28 cellular contexts compared by ENCODE assay signal in the genomic region with DNA sequence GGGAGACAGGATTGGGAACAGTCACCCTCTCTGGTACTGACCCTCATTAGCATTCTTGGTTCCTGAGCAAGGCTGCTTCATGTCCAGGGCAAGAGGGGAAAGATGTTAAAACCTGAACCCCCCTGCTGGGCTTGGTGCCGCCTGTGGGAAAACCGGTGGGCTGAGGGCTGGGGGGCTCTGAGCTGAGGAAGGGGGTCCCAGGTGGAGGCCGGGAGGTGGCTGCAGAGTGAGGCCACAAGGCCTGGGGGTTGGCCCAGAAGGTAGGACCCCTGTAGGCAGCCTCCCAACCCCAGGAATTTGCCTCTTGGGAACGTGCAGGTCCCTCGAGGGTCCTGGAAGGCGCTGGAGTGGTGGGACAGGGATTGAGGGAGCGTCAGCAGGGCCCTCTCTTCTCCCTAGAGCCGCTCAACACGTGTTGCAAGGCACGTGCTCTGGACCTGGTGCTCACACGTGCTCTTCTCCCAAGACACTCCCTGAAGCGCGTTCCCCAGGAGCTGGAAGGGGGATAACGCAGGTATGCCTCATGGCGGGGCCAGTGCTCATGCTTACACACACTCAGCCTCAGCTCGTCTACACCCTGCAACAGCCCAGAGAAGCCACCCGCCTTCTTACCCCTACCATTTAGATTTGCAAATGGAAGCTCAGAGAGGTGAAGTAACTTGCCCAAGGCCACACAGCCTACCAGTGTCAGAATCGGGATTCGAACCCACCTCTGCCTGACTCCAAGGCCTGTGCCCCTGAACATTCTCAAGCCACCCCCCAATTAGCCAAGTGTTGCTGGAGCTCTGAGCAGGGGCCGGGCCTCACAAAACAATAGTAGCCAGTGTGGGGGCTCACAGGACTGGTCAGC.
DNase-seq lines count a peak whose midpoint lies in the region; ATAC-seq, FAIRE-seq and TF ChIP-seq lines count a peak whose summit lies in the region.
"Had no signal": no experiment of that assay in that cellular context is flagged by ENCODE, and none has a peak within 500 bp of the region (broad histone marks: within the 10 kb centered on the region; RNA-seq: fewer than 3 reads in every experiment).

No MANE protein-coding gene starts in this region.

- no peaks in the 10 kb centered on the region for H4K20me1 ChIP-seq in BLaER1
- H4K20me1 ChIP-seq in mammary epithelial cell (ENCODE audit: insufficient read depth, low read length), result no peaks in the 10 kb centered on the region

- in situ Hi-C loops in mammary epithelial cell (cut with MboI; ENCODE audit: low sequenced_read_pairs in 2 of 2), result no loop called here

- H3K4me2 ChIP-seq in BLaER1, result peak overlapping the region; percentile 70
- H3K4me2 ChIP-seq in mammary epithelial cell (ENCODE audit: insufficient read depth, low read depth, low read length), result no peak overlapping the region

- H3K9ac ChIP-seq in BLaER1 (no peak overlapping the region), mammary epithelial cell (ENCODE audit: insufficient read depth, low read length) (no peak overlapping the region)

- H3K4me1 ChIP-seq in BLaER1, result peaks cover 53% of the 10 kb centered on the region
- H3K4me1 ChIP-seq in mammary epithelial cell (ENCODE audit: insufficient read depth, low read length), result peaks cover 22% of the 10 kb centered on the region
- peaks cover 19% of the 10 kb centered on the region for H3K4me1 ChIP-seq in lower lobe of right lung
- H3K4me1 ChIP-seq in spleen, result peaks cover 19 to 47% (median 29%) of the 10 kb centered on the region in 6 donors
- peaks cover 0 to 4% of the 10 kb centered on the region in 2 donors for H3K4me1 ChIP-seq in small intestine (ENCODE audit: control insufficient read depth in 2 of 2, insufficient read depth in 1 of 2, low read depth in 1 of 2, low read length in 1 of 2)
- H3K4me1 ChIP-seq: Caco-2, colonic mucosa had no signal

- TF ChIP-seq POLR2A in spleen (IDR thresholded peaks at IDR 0.05), result no peak

- FAIRE-seq in small intestine (lab: Jason Lieb, UNC), result no peak

- H3K4me3 ChIP-seq in BLaER1, result no peak overlapping the region
- H3K4me3 ChIP-seq in mammary epithelial cell (replicated peaks in 1 of 3; ENCODE audit: insufficient read depth in 1 of 3, low read depth in 2 of 3, low read length in 3 of 3), result no peak overlapping the region
- no peak overlapping the region for H3K4me3 ChIP-seq in lower lobe of right lung
- H3K4me3 ChIP-seq in spleen, result no peak overlapping the region
- no peak overlapping the region for H3K4me3 ChIP-seq in small intestine (ENCODE audit: low read depth in 1 of 2, low read length in 2 of 2)
- H3K4me3 ChIP-seq: adrenal gland; BLaER1 treated with 17β-estradiol and CSF1 and Interleukin-3, amounts not matched to agents 10 nM and 100 nM; colonic mucosa had no signal

- 95% methylated on average over 19 of the region's 20 CpGs for WGBS in mammary epithelial cell (ENCODE audit: low coverage, missing lambda C conversion rate)
- WGBS in spleen, 5 donors, result 93 to 96% (median 95%) methylated on average over 19 to 20 of the region's 20 CpGs
- 91 to 93% (median 93%) methylated on average over 17 to 20 of the region's 20 CpGs for WGBS in small intestine, 3 donors

- dilution Hi-C loops in mammary epithelial cell (cut with HindIII; ENCODE audit: low sequenced_read_pairs), result no loop called here

- H3K27ac ChIP-seq in BLaER1, result no peak overlapping the region
- no peak overlapping the region for H3K27ac ChIP-seq in mammary epithelial cell (ENCODE audit: insufficient read depth, low read depth, low read length)
- H3K27ac ChIP-seq in lower lobe of right lung, result no peak overlapping the region
- H3K27ac ChIP-seq in spleen, result no peak overlapping the region
- H3K27ac ChIP-seq in small intestine (ENCODE audit: low read depth in 1 of 2, low read length in 1 of 2), result no peak overlapping the region
- H3K27ac ChIP-seq: BLaER1 treated with 17β-estradiol and CSF1 and Interleukin-3, amounts not matched to agents 10 nM and 100 nM; colonic mucosa; WERI-Rb-1 had no signal

- peaks cover 4% of the 10 kb centered on the region for H3K27me3 Mint-ChIP-seq in T-helper 2 cell treated with Interferon-gamma antibody and Interleukin-4, amounts not matched to agents 5 μg/mL and 100 μg/mL, for 36 hours (ENCODE audit: low read depth)
- H3K27me3 Mint-ChIP-seq: activated CD4-positive, alpha-beta T cell treated with anti-CD3 and anti-CD28 coated beads, Interleukin-2, amount 10 ng/mL, durations not matched to agents 7 days and 5 days; effector memory CD8-positive, alpha-beta T cell had no signal

- no peaks in the 10 kb centered on the region for H3K36me3 Mint-ChIP-seq in T-helper 2 cell treated with Interferon-gamma antibody and Interleukin-4, amounts not matched to agents 5 μg/mL and 100 μg/mL, for 36 hours (ENCODE audit: low read depth)
- H3K36me3 Mint-ChIP-seq: immature natural killer cell had no signal

- intact Hi-C loops in mammary epithelial cell (cut with micrococcal nuclease) (loop anchor here (5.0 kb wide), 1 partner anchor 109 kb away; a partner anchor contains a TSS), lower lobe of right lung (cut with DNase I) (no loop called here), spleen (cut with DNase I; ENCODE audit: low total_unique reads) (no loop called here), left colon (cut with DNase I, micrococcal nuclease) (no loop called here)

- no peaks in the 10 kb centered on the region for H3K9me3 Mint-ChIP-seq in T-helper 2 cell treated with Interferon-gamma antibody and Interleukin-4, amounts not matched to agents 5 μg/mL and 100 μg/mL, for 36 hours
- H3K9me3 Mint-ChIP-seq: activated CD4-positive, alpha-beta T cell treated with anti-CD3 and anti-CD28 coated beads, Interleukin-2, amount 10 ng/mL, durations not matched to agents 7 days and 5 days; effector memory CD8-positive, alpha-beta T cell; immature natural killer cell; neural crest cell had no signal

- BruUV-seq in mammary epithelial cell (replicated peaks; lab: Mats Ljungman, UMichigan), result no TSS peak

- DNase-seq in mammary epithelial cell, result no peak
- DNase-seq in lower lobe of right lung, result peak; percentile 41
- peak; percentile 70 for DNase-seq in spleen
- no peak for DNase-seq in T-helper 2 cell treated with Interferon-gamma antibody and Interleukin-4, amounts not matched to agents 5 μg/mL and 100 μg/mL, for 36 hours (ENCODE audit: low spot score)
- DNase-seq in left colon, result no peak
- DNase-seq in DMS114 treated with DMSO at 0.1 percent for 48 hours (lab: John Stamatoyannopoulos, UW; ENCODE audit: unreplicated experiment), result no peak
- no peak for DNase-seq in small intestine
- DNase-seq: ACHN; activated CD4-positive, alpha-beta T cell treated with anti-CD3 and anti-CD28 coated beads, Interleukin-2, amount 10 ng/mL, durations not matched to agents 7 days and 5 days; activated naive CD4-positive, alpha-beta T cell; activated T-cell treated with anti-CD3 and anti-CD28 coated beads, Interleukin-2, amount 50 U/mL, for 48 hours; Caco-2; colonic mucosa; effector memory CD8-positive, alpha-beta T cell; foreskin melanocyte; HCEC 1CT; immature natural killer cell; NCI-H1092 treated with DMSO at 0.1 percent for 48 hours; NCI-H1930; NCI-H748 treated with DMSO at 0.1 percent for 48 hours; stimulated activated CD4-positive, alpha-beta T cell treated with anti-CD3 and anti-CD28 coated beads, Interleukin-12 subunit alpha, Interleukin-12 subunit beta, amount 100 ng/mL, for 4 hours; stimulated activated naive CD4-positive, alpha-beta T cell treated with Interleukin-2 at 50 U/mL for 16 hours; trophoblast cell; WERI-Rb-1 had no signal

- ATAC-seq in lower lobe of right lung (no peak), left colon (no peak)
- ATAC-seq: effector memory CD8-positive, alpha-beta T cell had no signal

- no peaks in the 10 kb centered on the region for H3K27me3 ChIP-seq in BLaER1
- no peaks in the 10 kb centered on the region for H3K27me3 ChIP-seq in mammary epithelial cell (ENCODE audit: insufficient read depth, low read length)
- no peaks in the 10 kb centered on the region for H3K27me3 ChIP-seq in lower lobe of right lung (ENCODE audit: low read depth)
- H3K27me3 ChIP-seq in spleen (replicated peaks in 1 of 7), result no peaks in the 10 kb centered on the region
- H3K27me3 ChIP-seq in small intestine (ENCODE audit: control insufficient read depth in 2 of 2, insufficient read depth in 2 of 2, low read length in 2 of 2), result no peaks in the 10 kb centered on the region
- H3K27me3 ChIP-seq: adrenal gland, colonic mucosa had no signal

- H2AFZ ChIP-seq in mammary epithelial cell (ENCODE audit: low read depth, low read length), result peak overlapping the region; percentile 91

- H3K4me1 Mint-ChIP-seq in T-helper 2 cell treated with Interferon-gamma antibody and Interleukin-4, amounts not matched to agents 5 μg/mL and 100 μg/mL, for 36 hours (ENCODE audit: low read depth), result peaks cover 3% of the 10 kb centered on the region

- H3K36me3 ChIP-seq in BLaER1 (no peaks in the 10 kb centered on the region), mammary epithelial cell (ENCODE audit: insufficient read depth, low read length) (no peaks in the 10 kb centered on the region), lower lobe of right lung (no peaks in the 10 kb centered on the region), spleen (no peaks in the 10 kb centered on the region), small intestine (ENCODE audit: control insufficient read depth in 2 of 2, insufficient read depth in 2 of 2, low read length in 2 of 2) (no peaks in the 10 kb centered on the region)
- H3K36me3 ChIP-seq: adrenal gland; BLaER1 treated with 17β-estradiol and CSF1 and Interleukin-3, amounts not matched to agents 10 nM and 100 nM; colonic mucosa; WERI-Rb-1 had no signal

- H3K9me3 ChIP-seq in BLaER1 (no peaks in the 10 kb centered on the region), mammary epithelial cell (replicated peaks; ENCODE audit: insufficient read depth, low read length) (no peaks in the 10 kb centered on the region), lower lobe of right lung (no peaks in the 10 kb centered on the region), spleen (no peaks in the 10 kb centered on the region), small intestine (ENCODE audit: control insufficient read depth, low read depth) (no peaks in the 10 kb centered on the region)
- H3K9me3 ChIP-seq: adrenal gland; BLaER1 treated with 17β-estradiol and CSF1 and Interleukin-3, amounts not matched to agents 10 nM and 100 nM; Caco-2; colonic mucosa had no signal

- no peak overlapping the region for H3K27ac Mint-ChIP-seq in T-helper 2 cell treated with Interferon-gamma antibody and Interleukin-4, amounts not matched to agents 5 μg/mL and 100 μg/mL, for 36 hours
- H3K27ac Mint-ChIP-seq: activated CD4-positive, alpha-beta T cell treated with anti-CD3 and anti-CD28 coated beads, Interleukin-2, amount 10 ng/mL, durations not matched to agents 7 days and 5 days; effector memory CD8-positive, alpha-beta T cell had no signal

- no peaks in the 10 kb centered on the region for H3K79me2 ChIP-seq in mammary epithelial cell (ENCODE audit: insufficient read depth, low read length)

- no peak for TF ChIP-seq CTCF in mammary epithelial cell (conservative IDR thresholded peaks at IDR 0.05 in 1 of 2, IDR thresholded peaks at IDR 0.05 in 1 of 2; ENCODE audit: extremely low read depth in 1 of 2, insufficient read depth in 1 of 2, low read depth in 1 of 2, low read length in 2 of 2)
- TF ChIP-seq CTCF in lower lobe of right lung (IDR thresholded peaks at IDR 0.05), result no peak
- TF ChIP-seq CTCF in spleen (IDR thresholded peaks at IDR 0.05 in 8 of 11, conservative IDR thresholded peaks at IDR 0.05 in 3 of 11), result no peak

- H3K4me3 Mint-ChIP-seq in T-helper 2 cell treated with Interferon-gamma antibody and Interleukin-4, amounts not matched to agents 5 μg/mL and 100 μg/mL, for 36 hours, result no peak overlapping the region
- H3K4me3 Mint-ChIP-seq: activated CD4-positive, alpha-beta T cell treated with anti-CD3 and anti-CD28 coated beads, Interleukin-2, amount 10 ng/mL, durations not matched to agents 7 days and 5 days; effector memory CD8-positive, alpha-beta T cell; immature natural killer cell; neural crest cell had no signal

- CTCF ChIA-PET in mammary epithelial cell (lab: Charles Lee; ENCODE audit: low non-redundant PET), result no interaction called here

Comparison
In these comparisons a context has a peak if more than half of its experiments do, and no peak if none do; other contexts are left out.
1. DNase-seq: peak in lower lobe of right lung (single experiment) and spleen (single experiment); none in mammary epithelial cell (single experiment), T-helper 2 cell treated with Interferon-gamma antibody and Interleukin-4, amounts not matched to agents 5 μg/mL and 100 μg/mL, for 36 hours (single experiment), left colon (0 of 2), DMS114 treated with DMSO at 0.1 percent for 48 hours (single experiment) and small intestine (single experiment).